12 cellular contexts compared by ENCODE assay signal in genomic region chr16:68436581-68436980, GRCh38. TPM values are rescaled to one million over a fixed set of nuclear protein-coding genes. Genes with fewer than 3 reads are reported as not detected.
DNase-seq lines count a peak whose midpoint lies in the region; ATAC-seq, FAIRE-seq and TF ChIP-seq lines count a peak whose summit lies in the region.
"Had no signal": no experiment of that assay in that cellular context is flagged by ENCODE, and none has a peak within 500 bp of the region (broad histone marks: within the 10 kb centered on the region; RNA-seq: fewer than 3 reads in every experiment).

No MANE protein-coding gene starts in this region.

- H4K20me1 ChIP-seq in HepG2 (ENCODE audit: insufficient read depth, low read length), result no peaks in the 10 kb centered on the region
- H4K20me1 ChIP-seq in endothelial cell of umbilical vein (replicated peaks; ENCODE audit: control insufficient read depth, extremely low read depth, insufficient read depth, low read length), result no peaks in the 10 kb centered on the region

- ATAC-seq in HepG2 (no peak), right lobe of liver (no peak), GM18520 (IDR thresholded peaks at IDR 0.05; ENCODE audit: unreplicated experiment) (no peak)
- no peak for ATAC-seq in stimulated activated effector memory CD8-positive, alpha-beta T cell treated with anti-CD3 and anti-CD28 coated beads, Interleukin-12 subunit alpha, Interleukin-12 subunit beta, amount 100 ng/mL, for 72 hours
- ATAC-seq: T-cell had no signal

- H3K27me3 ChIP-seq in HepG2 (ENCODE audit: control insufficient read depth in 1 of 2, insufficient read depth in 2 of 2, low read length in 2 of 2), result no peaks in the 10 kb centered on the region
- no peaks in the 10 kb centered on the region for H3K27me3 ChIP-seq in right lobe of liver
- peaks cover 2% of the 10 kb centered on the region in 2 experiments for H3K27me3 ChIP-seq in endothelial cell of umbilical vein (ENCODE audit: control insufficient read depth in 2 of 2, insufficient read depth in 2 of 2, low read length in 2 of 2)
- H3K27me3 ChIP-seq: ovary had no signal

- H3K4me2 ChIP-seq in HepG2 (ENCODE audit: low read depth, low read length), result no peak overlapping the region
- H3K4me2 ChIP-seq in endothelial cell of umbilical vein (ENCODE audit: insufficient read depth, low read length), result no peak overlapping the region

- CTCF ChIA-PET in HepG2 (lab: Yijun Ruan, JAX; ENCODE audit: low intra/inter-chr PET ratio, low total read pairs) (no interaction called here), endothelial cell of umbilical vein (lab: Charles Lee) (no interaction called here)

- H3K27ac ChIP-seq in HepG2 (ENCODE audit: extremely low read length, insufficient read depth, low read length), result no peak overlapping the region
- H3K27ac ChIP-seq in right lobe of liver, result no peak overlapping the region
- no peak overlapping the region for H3K27ac ChIP-seq in endothelial cell of umbilical vein (ENCODE audit: insufficient read depth, low read depth, low read length)
- H3K27ac ChIP-seq: ovary had no signal

- FAIRE-seq in HepG2 (lab: Jason Lieb, UNC), result no peak
- FAIRE-seq in endothelial cell of umbilical vein (lab: Jason Lieb, UNC), result no peak

- TF ChIP-seq POLR2A in HepG2 (IDR thresholded peaks at IDR 0.05; ENCODE audit: insufficient read depth in 1 of 2, low read depth in 2 of 2, low read length in 2 of 2), result no peak
- no peak for TF ChIP-seq POLR2A in right lobe of liver (IDR thresholded peaks at IDR 0.05)
- no peak for TF ChIP-seq POLR2A in endothelial cell of umbilical vein (IDR thresholded peaks at IDR 0.05; ENCODE audit: low read depth, low read length)

- TF ChIP-seq EP300 in HepG2 (IDR thresholded peaks at IDR 0.05; ENCODE audit: low read depth in 2 of 2, low read length in 2 of 2) (no peak), HepG2 (CRISPR knock-in tag; IDR thresholded peaks at IDR 0.05; ENCODE audit: borderline replicate concordance) (no peak)

- no peak overlapping the region for H3K4me3 Mint-ChIP-seq in stimulated activated effector memory CD8-positive, alpha-beta T cell treated with anti-CD3 and anti-CD28 coated beads, Interleukin-12 subunit alpha, Interleukin-12 subunit beta, amount 100 ng/mL, for 72 hours
- H3K4me3 Mint-ChIP-seq: B cell, T-cell had no signal

- no peaks in the 10 kb centered on the region for H3K4me1 ChIP-seq in HepG2 (ENCODE audit: insufficient read depth, low read length)
- no peaks in the 10 kb centered on the region for H3K4me1 ChIP-seq in right lobe of liver
- H3K4me1 ChIP-seq in endothelial cell of umbilical vein (ENCODE audit: control insufficient read depth, extremely low read depth, insufficient read depth, low read length), result no peaks in the 10 kb centered on the region

- 28% methylated on average over 4 of the region's 4 CpGs for WGBS in HepG2 (ENCODE audit: low lambda C conversion rate)
- WGBS in right lobe of liver (ENCODE audit: insufficient coverage, low coverage, low lambda C conversion rate, missing lambda C conversion rate), result 84% methylated on average over 4 of the region's 4 CpGs

- H3K79me2 ChIP-seq in HepG2 (ENCODE audit: insufficient read depth, low read length) (no peaks in the 10 kb centered on the region), endothelial cell of umbilical vein (ENCODE audit: control insufficient read depth, insufficient read depth, low read length) (no peaks in the 10 kb centered on the region)

- TF ChIP-seq CTCF in HepG2 (CRISPR knock-in tag; IDR thresholded peaks at IDR 0.05) (peak; percentile 23; the same call in 1 of the 2 replicates), right lobe of liver (IDR thresholded peaks at IDR 0.05) (peak in 1 of 4 donors; percentile 18), endothelial cell of umbilical vein (IDR thresholded peaks at IDR 0.05; ENCODE audit: extremely low read depth in 1 of 2, insufficient read depth in 1 of 2, low read depth in 1 of 2, low read length in 2 of 2) (peak; percentile 10 to 21)

- no peak for TF ChIP-seq RAD21 in HepG2 (CRISPR knock-in tag; IDR thresholded peaks at IDR 0.05)

- dilution Hi-C loops in endothelial cell of umbilical vein (cut with MboI; ENCODE audit: extremely low pct_ligation_motif_present, low sequenced_read_pairs), result no loop called here

- POLR2A ChIA-PET in HepG2 (lab: Yijun Ruan, JAX) (no interaction called here), endothelial cell of umbilical vein (lab: Charles Lee) (no interaction called here)

- H2AFZ ChIP-seq in HepG2 (ENCODE audit: low read length) (no peak overlapping the region), endothelial cell of umbilical vein (ENCODE audit: low read depth, low read length) (no peak overlapping the region)

- no peaks in the 10 kb centered on the region for H3K36me3 Mint-ChIP-seq in stimulated activated effector memory CD8-positive, alpha-beta T cell treated with anti-CD3 and anti-CD28 coated beads, Interleukin-12 subunit alpha, Interleukin-12 subunit beta, amount 100 ng/mL, for 72 hours

- H3K9ac ChIP-seq in HepG2 (ENCODE audit: insufficient read depth, low read depth, low read length) (no peak overlapping the region), endothelial cell of umbilical vein (replicated peaks; ENCODE audit: extremely low read depth, insufficient read depth, low read length) (no peak overlapping the region)

- in situ Hi-C loops in HepG2 (cut with HindIII; ENCODE audit: extremely low pct_ligation_motif_present, low pct_unique_long_range_greater_than_20kb), result no loop called here

- no peaks in the 10 kb centered on the region for H3K4me1 Mint-ChIP-seq in stimulated activated effector memory CD8-positive, alpha-beta T cell treated with anti-CD3 and anti-CD28 coated beads, Interleukin-12 subunit alpha, Interleukin-12 subunit beta, amount 100 ng/mL, for 72 hours
- H3K4me1 Mint-ChIP-seq: B cell had no signal

- DNase-seq in HepG2 (ENCODE audit: low spot score), result no peak
- no peak for DNase-seq in right lobe of liver
- peak; percentile 1 for DNase-seq in NCI-H82 treated with DMSO at 0.1 percent for 48 hours (lab: John Stamatoyannopoulos, UW; ENCODE audit: unreplicated experiment)
- no peak for DNase-seq in endothelial cell of umbilical vein (ENCODE audit: low read depth, low spot score)
- no peak for DNase-seq in stimulated activated effector memory CD8-positive, alpha-beta T cell treated with anti-CD3 and anti-CD28 coated beads, Interleukin-12 subunit alpha, Interleukin-12 subunit beta, amount 100 ng/mL, for 72 hours (ENCODE audit: low spot score in 2 of 2)
- DNase-seq in cerebellar nuclear complex (lab: John Stamatoyannopoulos, UW), result no peak
- DNase-seq in AG08395 (ENCODE audit: low spot score), result no peak
- DNase-seq: NCI-H524 treated with DMSO at 0.1 percent for 48 hours, ovary, T-cell had no signal

- BruUV-seq in HepG2 (replicated peaks; lab: Mats Ljungman, UMichigan) (no TSS peak), endothelial cell of umbilical vein (replicated peaks; lab: Mats Ljungman, UMichigan) (no TSS peak)

- H3K4me3 ChIP-seq in HepG2 (replicated peaks in 1 of 3; ENCODE audit: insufficient read depth in 1 of 3, low read depth in 2 of 3, low read length in 3 of 3) (no peak overlapping the region), right lobe of liver (no peak overlapping the region), endothelial cell of umbilical vein (replicated peaks in 1 of 3; ENCODE audit: insufficient read depth in 1 of 3, low read depth in 1 of 3, low read length in 3 of 3) (no peak overlapping the region)
- H3K4me3 ChIP-seq: ovary had no signal

- H3K9me3 ChIP-seq in HepG2 (ENCODE audit: low read length) (peaks cover 4% of the 10 kb centered on the region; the same call in 1 of the 2 replicates), right lobe of liver (no peaks in the 10 kb centered on the region), endothelial cell of umbilical vein (replicated peaks; ENCODE audit: control insufficient read depth, insufficient read depth, low read length) (no peaks in the 10 kb centered on the region)
- H3K9me3 ChIP-seq: ovary had no signal

- no peaks in the 10 kb centered on the region for H3K9me1 ChIP-seq in endothelial cell of umbilical vein (replicated peaks; ENCODE audit: control insufficient read depth, extremely low read depth, insufficient read depth, low read length)

- H3K36me3 ChIP-seq in HepG2 (replicated peaks in 1 of 2; ENCODE audit: control insufficient read depth in 1 of 2, insufficient read depth in 2 of 2, low read length in 2 of 2), result no peaks in the 10 kb centered on the region
- no peaks in the 10 kb centered on the region for H3K36me3 ChIP-seq in right lobe of liver
- H3K36me3 ChIP-seq in endothelial cell of umbilical vein (ENCODE audit: control insufficient read depth in 2 of 2, extremely low read depth in 1 of 2, insufficient read depth in 2 of 2, low read length in 2 of 2), result no peaks in the 10 kb centered on the region
- H3K36me3 ChIP-seq: ovary had no signal

- H3K27ac Mint-ChIP-seq in stimulated activated effector memory CD8-positive, alpha-beta T cell treated with anti-CD3 and anti-CD28 coated beads, Interleukin-12 subunit alpha, Interleukin-12 subunit beta, amount 100 ng/mL, for 72 hours, result no peak overlapping the region
- H3K27ac Mint-ChIP-seq: B cell, T-cell had no signal

- H3K9me3 Mint-ChIP-seq in stimulated activated effector memory CD8-positive, alpha-beta T cell treated with anti-CD3 and anti-CD28 coated beads, Interleukin-12 subunit alpha, Interleukin-12 subunit beta, amount 100 ng/mL, for 72 hours, result no peaks in the 10 kb centered on the region

- intact Hi-C loops in HepG2 (cut with micrococcal nuclease; ENCODE audit: unreplicated experiment), result no loop called here
- intact Hi-C loops in right lobe of liver (cut with DNase I), result no loop called here
- intact Hi-C loops in endothelial cell of umbilical vein (cut with micrococcal nuclease), result no loop called here

RNA-seq across cellular contexts. Expression of gene SMPD3, which starts 11.7 kb away (rescaled TPM):
- total RNA-seq in HepG2 (2016; rRNA removed; fragmentation: Illumina TruSeq; extraction: Trizol), result 0.07 TPM in 1 of 2 replicates, not detected in the other
- not detected in 2 replicates for total RNA-seq in HepG2 (2016; cell fraction: cytosol; rRNA removed; fragmentation: Illumina TruSeq; extraction: Trizol; ENCODE audit: low read depth)
- total RNA-seq in HepG2 (2016; cell fraction: insoluble cytoplasmic fraction; rRNA removed; fragmentation: Illumina TruSeq; extraction: Trizol), result 0.06 TPM in 1 of 2 replicates, not detected in the other
- total RNA-seq in HepG2 (2016; cell fraction: membrane; rRNA removed; fragmentation: Illumina TruSeq; extraction: Trizol), result not detected in 2 replicates
- not detected in 2 replicates for total RNA-seq in HepG2 (2016; cell fraction: nucleus; rRNA removed; fragmentation: Illumina TruSeq; extraction: Trizol)
- 0.13 and 0.32 TPM in 2 replicates for polyA plus RNA-seq in HepG2 (2011; rRNA removed)
- polyA plus RNA-seq in HepG2 (2011; cell fraction: cytosol; rRNA removed), result 0.06 and 0.38 TPM in 2 replicates
- 0.51 and 0.87 TPM in 2 replicates for polyA plus RNA-seq in HepG2 (2011; cell fraction: nucleus; rRNA removed)
- polyA plus RNA-seq in HepG2 (2012), result 1.2 and 1.3 TPM in 2 replicates
- not detected in 2 replicates for polyA plus RNA-seq in HepG2 (2016; cell fraction: cytosol; fragmentation: Illumina TruSeq; extraction: Trizol; ENCODE audit: low read depth)
- not detected in 2 replicates for polyA plus RNA-seq in HepG2 (2016; cell fraction: insoluble cytoplasmic fraction; fragmentation: Illumina TruSeq; extraction: Trizol; ENCODE audit: low read depth)
- not detected in 2 replicates for polyA plus RNA-seq in HepG2 (2016; cell fraction: membrane; fragmentation: Illumina TruSeq; extraction: Trizol; ENCODE audit: low read depth)
- 0.40 TPM in 1 of 2 replicates, not detected in the other for polyA plus RNA-seq in HepG2 (2016; cell fraction: nucleus; fragmentation: Illumina TruSeq; extraction: Trizol; ENCODE audit: insufficient read depth, low read depth)
- 0.24 TPM in 1 of 2 replicates, not detected in the other for polyA minus RNA-seq in HepG2 (2011; rRNA and poly(A)+ RNA removed; ENCODE audit: low replicate concordance)
- 1.2 TPM in 1 of 2 replicates, not detected in the other for polyA minus RNA-seq in HepG2 (2011; cell fraction: cytosol; rRNA and poly(A)+ RNA removed)
- polyA minus RNA-seq in HepG2 (2011; cell fraction: nucleus; rRNA and poly(A)+ RNA removed), result 0.52 TPM in 1 of 2 replicates, not detected in the other
- total RNA-seq in right lobe of liver, result 10 to 100 TPM in 2 of 6 experiments, 1 to 10 TPM in 2, under 1 TPM in 2; 0.18 to 27.2 (median 5.0) TPM
- total RNA-seq in endothelial cell of umbilical vein, result not detected in 2 replicates
- not detected in 2 replicates for polyA plus RNA-seq in endothelial cell of umbilical vein
- polyA plus RNA-seq in endothelial cell of umbilical vein (2011; cell fraction: cytosol; rRNA removed), result not detected in 2 replicates
- polyA plus RNA-seq in endothelial cell of umbilical vein (2011; cell fraction: nucleus; rRNA removed), result not detected in 2 replicates
- 0.11 and 0.29 TPM in 2 replicates for polyA plus RNA-seq in endothelial cell of umbilical vein (2012)
- polyA minus RNA-seq in endothelial cell of umbilical vein, result not detected in 2 replicates
- polyA minus RNA-seq in endothelial cell of umbilical vein (2011; cell fraction: cytosol; rRNA and poly(A)+ RNA removed), result not detected
- not detected in 2 replicates for polyA minus RNA-seq in endothelial cell of umbilical vein (2011; cell fraction: nucleus; rRNA and poly(A)+ RNA removed)
